Comparison of ENCODE assay signal across 9 cellular contexts in genomic region chr1:225766967-225767413, GRCh38. TPM values are rescaled to one million over a fixed set of nuclear protein-coding genes. Genes with fewer than 3 reads are reported as not detected.
DNase-seq lines count a peak whose midpoint lies in the region; ATAC-seq and TF ChIP-seq lines count a peak whose summit lies in the region.
"Had no signal": no experiment of that assay in that cellular context is flagged by ENCODE, and none has a peak within 500 bp of the region (broad histone marks: within the 10 kb centered on the region; RNA-seq: fewer than 3 reads in every experiment).

No MANE protein-coding gene starts in this region.

- ATAC-seq in sciatic nerve (peak; percentile 18), T-cell (replicated peaks in 1 of 4) (no peak), HG03520 (IDR thresholded peaks at IDR 0.05; ENCODE audit: unreplicated experiment) (no peak)
- ATAC-seq: effector memory CD8-positive, alpha-beta T cell had no signal

- CTCF ChIA-PET in RWPE1 (lab: Yijun Ruan, JAX): interaction anchor here (0.7 to 2.5 kb wide), 6 partner anchors 11 to 292 kb away, joined by 3 to 9 read pairs (median 4); partner anchors contain the start of gene SRP9
- CTCF ChIA-PET in T-cell (lab: Charles Lee): no interaction called here

- DNase-seq in ELF-1 (ENCODE audit: low read depth, low spot score) (peak; percentile 54), RWPE1 (ENCODE audit: low spot score) (peak; percentile 65), fibroblast of villous mesenchyme (ENCODE audit: low read depth) (peak; percentile 98), sciatic nerve (ENCODE audit: low spot score) (peak; percentile 63), T-cell (no peak), NCI-H1105 (lab: John Stamatoyannopoulos, UW) (no peak)
- no peak for DNase-seq in stimulated activated CD4-positive, alpha-beta T cell treated with anti-CD3 and anti-CD28 coated beads, Interleukin-4, amount 100 ng/mL, for 4 hours
- DNase-seq: effector memory CD8-positive, alpha-beta T cell had no signal

- no peak overlapping the region for H3K27ac Mint-ChIP-seq in T-cell
- H3K27ac Mint-ChIP-seq: effector memory CD8-positive, alpha-beta T cell had no signal

- POLR2A ChIA-PET in RWPE1 (lab: Yijun Ruan, JAX; ENCODE audit: low non-redundant PET) (no interaction called here), T-cell (lab: Charles Lee) (no interaction called here)

- peaks cover 0 to 5% of the 10 kb centered on the region in 2 donors for H3K27me3 Mint-ChIP-seq in T-cell

- H3K9me3 Mint-ChIP-seq in T-cell: no peaks in the 10 kb centered on the region
- H3K9me3 Mint-ChIP-seq: effector memory CD8-positive, alpha-beta T cell had no signal

- peak overlapping the region; percentile 86 for H3K27ac ChIP-seq in RWPE1

- H3K4me3 Mint-ChIP-seq in T-cell: no peak overlapping the region
- H3K4me3 Mint-ChIP-seq: effector memory CD8-positive, alpha-beta T cell had no signal

- no peak for TF ChIP-seq CTCF in RWPE1 (conservative IDR thresholded peaks at IDR 0.05; ENCODE audit: low read depth)
- TF ChIP-seq CTCF in fibroblast of villous mesenchyme (IDR thresholded peaks at IDR 0.05; ENCODE audit: insufficient read depth, low read depth, low read length): no peak

- no peaks in the 10 kb centered on the region for H3K4me1 Mint-ChIP-seq in T-cell

- no peaks in the 10 kb centered on the region for H3K36me3 Mint-ChIP-seq in T-cell

- intact Hi-C loops in sciatic nerve (cut with DNase I): no loop called here

- no peak overlapping the region for H3K4me3 ChIP-seq in fibroblast of villous mesenchyme (ENCODE audit: low read depth, low read length)

RNA-seq across cellular contexts. Expression of gene SRP9, which starts 10.6 kb away (rescaled TPM):
- total RNA-seq in fibroblast of villous mesenchyme (166 and 232 TPM in 2 replicates), sciatic nerve (151 TPM), T-cell (100 to 1,000 TPM in 3 of 5 donors, 10 to 100 TPM in 2; 74.1 to 152 (median 137) TPM)

RNA-seq across cellular contexts. Expression of gene EPHX1, which starts 42.9 kb away (rescaled TPM):
- 17.7 and 31.5 TPM in 2 replicates for total RNA-seq in fibroblast of villous mesenchyme
- total RNA-seq in sciatic nerve: 232 TPM
- total RNA-seq in T-cell: 1 to 10 TPM in 4 of 5 donors, under 1 TPM in 1; 0.98 to 5.2 (median 3.7) TPM

Comparison
In these comparisons a context has a peak if more than half of its experiments do, and no peak if none do; other contexts are left out.
1. DNase-seq: peak in ELF-1 (single experiment), RWPE1 (single experiment), fibroblast of villous mesenchyme (single experiment) and sciatic nerve (single experiment); none in T-cell (0 of 34), NCI-H1105 (single experiment) and stimulated activated CD4-positive, alpha-beta T cell treated with anti-CD3 and anti-CD28 coated beads, Interleukin-4, amount 100 ng/mL, for 4 hours (0 of 2).